ENCODE assay signal across 8 cellular contexts in the genomic region with DNA sequence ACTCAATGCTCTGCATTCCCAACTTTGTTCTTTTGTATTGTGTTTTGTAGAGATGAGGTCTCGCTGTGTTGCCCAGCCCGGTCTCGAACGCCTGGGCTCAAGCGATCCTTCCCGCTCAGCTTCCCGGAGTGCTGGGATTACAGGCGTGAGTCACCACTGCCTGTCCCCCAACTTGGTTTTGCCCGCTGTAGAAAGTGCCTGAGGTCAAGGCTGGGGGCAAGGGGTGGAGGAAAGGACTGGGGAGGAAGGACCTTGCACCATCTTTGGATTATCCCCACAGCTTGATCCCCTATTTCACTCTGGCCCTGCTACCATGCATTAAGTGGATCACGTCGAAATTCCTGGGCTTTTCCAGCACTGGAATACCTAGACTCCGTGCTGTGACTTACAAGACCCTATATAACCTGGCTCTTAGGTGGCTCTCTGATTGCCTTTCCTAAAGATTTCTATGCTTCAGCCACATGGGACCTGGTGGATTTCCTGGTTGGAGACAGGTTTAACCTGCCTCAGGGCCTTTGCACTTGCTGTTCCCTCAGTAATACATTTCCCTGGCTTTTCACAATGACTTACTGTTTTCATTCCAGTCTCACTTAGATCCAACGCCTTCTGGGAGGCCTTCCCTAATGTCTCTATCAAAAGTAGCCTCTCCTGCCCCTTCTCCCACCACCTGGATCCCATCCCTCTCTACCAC. TPM values are rescaled to one million over a fixed set of nuclear protein-coding genes. Genes with fewer than 3 reads are reported as not detected.
A peak's percentile ranks its signal among the peaks of the same experiment; 100 is the strongest.
DNase-seq lines count a peak whose midpoint lies in the region; ATAC-seq and TF ChIP-seq lines count a peak whose summit lies in the region.
"Had no signal": no experiment of that assay in that cellular context is flagged by ENCODE, and none has a peak within 500 bp of the region (broad histone marks: within the 10 kb centered on the region; RNA-seq: fewer than 3 reads in every experiment).

No MANE protein-coding gene starts in this region.

- no peaks in the 10 kb centered on the region for H3K4me1 ChIP-seq in ES-I3 (ENCODE audit: insufficient read depth, low read length)
- H3K4me1 ChIP-seq in SJCRH30 = peaks cover 4% of the 10 kb centered on the region; the same call in 1 of the 2 replicates
- peaks cover 13 to 21% (median 18%) of the 10 kb centered on the region in 4 donors for H3K4me1 ChIP-seq in esophagus muscularis mucosa
- H3K4me1 ChIP-seq in psoas muscle = no peaks in the 10 kb centered on the region

- ATAC-seq in psoas muscle (no peak), HG02759 (IDR thresholded peaks at IDR 0.05; ENCODE audit: unreplicated experiment) (no peak), HG02763 (IDR thresholded peaks at IDR 0.05; ENCODE audit: unreplicated experiment) (no peak), HG03196 (IDR thresholded peaks at IDR 0.05; ENCODE audit: unreplicated experiment) (no peak)

- H3K36me3 ChIP-seq in ES-I3 (ENCODE audit: insufficient read depth, low read length) (no peaks in the 10 kb centered on the region), SJCRH30 (no peaks in the 10 kb centered on the region), esophagus muscularis mucosa (no peaks in the 10 kb centered on the region), psoas muscle (ENCODE audit: insufficient read depth in 1 of 2, low read depth in 1 of 2) (no peaks in the 10 kb centered on the region)

- no peaks in the 10 kb centered on the region for H3K9me3 ChIP-seq in ES-I3 (ENCODE audit: control insufficient read depth, insufficient read depth, low read length)
- no peaks in the 10 kb centered on the region; the same call in 1 of the 2 replicates for H3K9me3 ChIP-seq in SJCRH30 (replicated peaks)
- no peaks in the 10 kb centered on the region for H3K9me3 ChIP-seq in esophagus muscularis mucosa
- H3K9me3 ChIP-seq in psoas muscle = no peaks in the 10 kb centered on the region

- H3K4me3 ChIP-seq in SJCRH30 (peak overlapping the region; percentile 58), esophagus muscularis mucosa (peak overlapping the region; percentile 52 to 78 (median 56)), psoas muscle (peak overlapping the region; percentile 55)

- no peak for TF ChIP-seq CTCF in esophagus muscularis mucosa (IDR thresholded peaks at IDR 0.05)
- no peak for TF ChIP-seq CTCF in psoas muscle (IDR thresholded peaks at IDR 0.05)

- H3K27me3 ChIP-seq in SJCRH30 = peaks cover 36% of the 10 kb centered on the region
- peaks cover 4 to 99% (median 46%) of the 10 kb centered on the region in 4 donors for H3K27me3 ChIP-seq in esophagus muscularis mucosa
- peaks cover 0 to 95% (median 29%) of the 10 kb centered on the region in 3 donors for H3K27me3 ChIP-seq in psoas muscle (ENCODE audit: insufficient read depth in 3 of 3, low read length in 2 of 3)

- intact Hi-C loops in esophagus muscularis mucosa (cut with DNase I) (no loop called here), psoas muscle (cut with DNase I) (no loop called here)

- WGBS in esophagus muscularis mucosa = 74% methylated on average over 4 of the region's 13 CpGs
- 30 to 36% (median 32%) methylated on average over 13 of the region's 13 CpGs for WGBS in psoas muscle, 3 donors

- peak overlapping the region; percentile 53 for H3K9ac ChIP-seq in ES-I3 (ENCODE audit: low read depth, low read length)

- H3K27ac ChIP-seq in SJCRH30 (no peak overlapping the region), esophagus muscularis mucosa (replicated peaks in 1 of 4) (no peak overlapping the region), psoas muscle (no peak overlapping the region)
- H3K27ac ChIP-seq: RWPE1 had no signal

- no peak for DNase-seq in SJCRH30
- DNase-seq in esophagus muscularis mucosa (ENCODE audit: extremely low spot score) = no peak
- DNase-seq in psoas muscle = no peak

- no peak for TF ChIP-seq POLR2A in esophagus muscularis mucosa (IDR thresholded peaks at IDR 0.05; ENCODE audit: low read depth)

- TF ChIP-seq EP300 in esophagus muscularis mucosa (IDR thresholded peaks at IDR 0.05) = no peak

RNA-seq across cellular contexts. Expression of gene PIANP, which starts 0.6 kb away (rescaled TPM):
- 0.15 and 0.28 TPM in 2 replicates for total RNA-seq in SJCRH30 (2014; rRNA removed; shearing (Covaris generic))
- 1 to 10 TPM in 1 of 4 donors, under 1 TPM in 3; 0.42 to 1.8 (median 0.60) TPM for total RNA-seq in esophagus muscularis mucosa
- total RNA-seq in psoas muscle = under 1 TPM in 3 of 4 donors, not detected in 1; 0.10 to 0.17 (median 0.15) TPM
- polyA plus RNA-seq in psoas muscle = under 1 TPM in 2 of 3 donors, not detected in 1; 0.17 to 0.21 TPM

RNA-seq across cellular contexts. Expression of gene ZNF384, which starts 12.0 kb away (rescaled TPM):
- 40.5 and 46.5 TPM in 2 replicates for total RNA-seq in SJCRH30 (2014; rRNA removed; shearing (Covaris generic))
- total RNA-seq in esophagus muscularis mucosa (10 to 100 TPM; 32.8 to 55.4 (median 41.0) TPM), psoas muscle (10 to 100 TPM; 25.4 to 37.9 (median 27.9) TPM)
- 10 to 100 TPM; 22.0 to 44.9 (median 23.8) TPM for polyA plus RNA-seq in psoas muscle

RNA-seq across cellular contexts. Expression of gene COPS7A, which starts 22.6 kb away (rescaled TPM):
- 34.1 and 35.9 TPM in 2 replicates for total RNA-seq in SJCRH30 (2014; rRNA removed; shearing (Covaris generic))
- total RNA-seq in esophagus muscularis mucosa = 10 to 100 TPM; 51.9 to 71.8 (median 63.0) TPM
- total RNA-seq in psoas muscle = 10 to 100 TPM; 72.3 to 86.2 (median 77.1) TPM
- polyA plus RNA-seq in psoas muscle = 100 to 1,000 TPM in 2 of 3 donors, 10 to 100 TPM in 1; 79.2 to 157 (median 104) TPM

RNA-seq across cellular contexts. Expression of gene ING4, which starts 38.3 kb away (rescaled TPM):
- 25.1 and 28.7 TPM in 2 replicates for total RNA-seq in SJCRH30 (2014; rRNA removed; shearing (Covaris generic))
- total RNA-seq in esophagus muscularis mucosa (10 to 100 TPM; 45.1 to 58.3 (median 49.9) TPM), psoas muscle (10 to 100 TPM; 12.7 to 29.6 (median 16.9) TPM)
- polyA plus RNA-seq in psoas muscle = 10 to 100 TPM; 20.7 to 35.6 (median 25.7) TPM

RNA-seq across cellular contexts. Expression of gene MLF2, which starts 51.7 kb away (rescaled TPM):
- 161 and 175 TPM in 2 replicates for total RNA-seq in SJCRH30 (2014; rRNA removed; shearing (Covaris generic))
- total RNA-seq in esophagus muscularis mucosa = 100 to 1,000 TPM; 169 to 247 (median 214) TPM
- 100 to 1,000 TPM; 104 to 188 (median 132) TPM for total RNA-seq in psoas muscle
- 100 to 1,000 TPM; 113 to 245 (median 176) TPM for polyA plus RNA-seq in psoas muscle
